12 cellular contexts compared by ENCODE assay signal in the genomic region with DNA sequence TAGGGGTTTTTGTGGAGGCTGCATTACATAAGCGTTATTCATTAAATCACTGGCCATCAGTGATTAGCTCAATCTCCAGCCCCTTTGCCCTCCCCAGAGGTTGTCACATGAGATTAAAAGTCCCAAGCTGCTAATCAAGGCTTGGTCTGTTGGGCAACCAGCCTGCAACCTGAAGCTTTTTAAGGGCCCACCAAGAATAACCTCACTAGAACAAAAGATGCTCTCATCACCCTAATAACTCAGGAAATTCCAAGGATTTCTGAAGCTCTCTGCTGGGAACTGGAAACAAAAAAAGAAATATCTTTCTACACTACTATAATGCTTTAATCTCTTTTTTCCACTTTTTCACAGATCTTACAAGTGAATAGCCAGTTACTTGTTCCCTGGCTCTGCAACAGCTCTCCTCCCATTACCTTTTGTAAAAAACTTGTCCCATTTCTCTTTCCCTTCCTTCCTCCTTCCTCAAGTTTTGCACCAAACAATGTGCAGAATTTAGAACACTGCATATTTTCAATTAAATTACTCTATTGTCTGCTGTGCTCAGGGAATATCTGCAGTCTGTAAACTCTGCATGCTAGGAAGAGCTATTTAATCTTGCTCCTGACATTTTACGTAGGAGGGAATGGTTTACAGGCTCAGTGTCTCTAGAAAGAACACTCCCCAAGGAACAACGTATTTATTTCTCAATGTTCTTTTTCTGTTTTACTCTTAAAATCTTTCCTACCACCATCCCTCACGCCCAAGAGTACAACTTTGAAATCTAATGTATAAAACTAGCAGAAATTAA.
DNase-seq lines count a peak whose midpoint lies in the region; ATAC-seq and TF ChIP-seq lines count a peak whose summit lies in the region.
"Had no signal": no experiment of that assay in that cellular context is flagged by ENCODE, and none has a peak within 500 bp of the region (broad histone marks: within the 10 kb centered on the region; RNA-seq: fewer than 3 reads in every experiment).

No MANE protein-coding gene starts in this region.

- no peaks in the 10 kb centered on the region for H3K36me3 ChIP-seq in A673 (ENCODE audit: insufficient read depth, low read length, poor library complexity, severe bottlenecking)
- no peaks in the 10 kb centered on the region; the same call in 1 of the 2 replicates for H3K36me3 ChIP-seq in SJCRH30
- H3K36me3 ChIP-seq: neutrophil had no signal

- H3K27me3 ChIP-seq in A673 (replicated peaks; ENCODE audit: insufficient read depth, low read depth, low read length, poor library complexity), result no peaks in the 10 kb centered on the region
- H3K27me3 ChIP-seq in SJCRH30, result no peaks in the 10 kb centered on the region
- H3K27me3 ChIP-seq: neutrophil had no signal

- ATAC-seq in GM19455 (IDR thresholded peaks at IDR 0.05; ENCODE audit: unreplicated experiment), result no peak
- no peak for ATAC-seq in GM19324 (IDR thresholded peaks at IDR 0.05; ENCODE audit: low FRiP score, unreplicated experiment)

- H3K27me3 Mint-ChIP-seq in nephron (ENCODE audit: low read depth), result no peaks in the 10 kb centered on the region
- H3K27me3 Mint-ChIP-seq: activated naive CD8-positive, alpha-beta T cell treated with anti-CD3 and anti-CD28 coated beads for 36 hours had no signal

- no peaks in the 10 kb centered on the region for H3K9me3 Mint-ChIP-seq in nephron

- H3K4me3 Mint-ChIP-seq in nephron, result peak overlapping the region in 2 of 3 experiments; percentile 6 to 7
- H3K4me3 Mint-ChIP-seq: activated naive CD8-positive, alpha-beta T cell treated with anti-CD3 and anti-CD28 coated beads for 36 hours had no signal

- CTCF ChIA-PET in A673 (lab: Charles Lee), result no interaction called here

- peak overlapping the region; percentile 86 to 92 (median 91) for H3K27ac Mint-ChIP-seq in nephron
- H3K27ac Mint-ChIP-seq: activated naive CD8-positive, alpha-beta T cell treated with anti-CD3 and anti-CD28 coated beads for 36 hours had no signal

- DNase-seq in A673 (ENCODE audit: low spot score), result peak; percentile 79
- DNase-seq in SJCRH30, result peak; percentile 84 to 92
- DNase-seq in fibroblast of the aortic adventitia (ENCODE audit: low read depth), result peak; percentile 88
- DNase-seq in LoVo (ENCODE audit: low spot score), result no peak
- no peak for DNase-seq in superior temporal gyrus (ENCODE audit: extremely low spot score)
- DNase-seq: activated naive CD8-positive, alpha-beta T cell treated with anti-CD3 and anti-CD28 coated beads for 36 hours; NCI-H187; T-helper 2 cell had no signal

- POLR2A ChIA-PET in A673 (lab: Charles Lee; ENCODE audit: low non-redundant PET), result no interaction called here

- TF ChIP-seq CTCF in A673 (conservative IDR thresholded peaks at IDR 0.05; ENCODE audit: low read depth, low read length) (no peak), fibroblast of the aortic adventitia (IDR thresholded peaks at IDR 0.05; ENCODE audit: insufficient read depth, low read length) (no peak), nephron (IDR thresholded peaks at IDR 0.05; ENCODE audit: unreplicated experiment in 3 of 3) (no peak)

- H3K27ac ChIP-seq in A673 (ENCODE audit: low read depth, low read length, poor library complexity, severe bottlenecking) (peak overlapping the region; percentile 53), SJCRH30 (peak overlapping the region; percentile 79)
- H3K27ac ChIP-seq: neutrophil had no signal

- H3K4me1 ChIP-seq in A673 (ENCODE audit: insufficient read depth, low read length, poor library complexity, severe bottlenecking) (peaks cover 11% of the 10 kb centered on the region), SJCRH30 (peaks cover 35% of the 10 kb centered on the region)

- H3K9me3 ChIP-seq in A673 (ENCODE audit: low read depth, low read length, poor library complexity, severe bottlenecking), result no peaks in the 10 kb centered on the region
- H3K9me3 ChIP-seq in SJCRH30 (replicated peaks), result peaks cover 3% of the 10 kb centered on the region; the same call in 1 of the 2 replicates
- H3K9me3 ChIP-seq: neutrophil had no signal

- H3K4me3 ChIP-seq in A673 (ENCODE audit: low read depth, low read length, poor library complexity, severe bottlenecking) (peak overlapping the region; percentile 14), SJCRH30 (peak overlapping the region; percentile 29), fibroblast of the aortic adventitia (ENCODE audit: low read depth, low read length) (no peak overlapping the region)

- no peaks in the 10 kb centered on the region for H3K36me3 Mint-ChIP-seq in nephron (ENCODE audit: low read depth)

- intact Hi-C loops in A673 (cut with micrococcal nuclease; ENCODE audit: unreplicated experiment), result no loop called here

- no TSS peak for BruUV-seq in A673 (replicated peaks; lab: Mats Ljungman, UMichigan)

- peaks cover 14% of the 10 kb centered on the region for H3K4me1 Mint-ChIP-seq in nephron
- H3K4me1 Mint-ChIP-seq: activated naive CD8-positive, alpha-beta T cell treated with anti-CD3 and anti-CD28 coated beads for 36 hours had no signal

Comparison
In these comparisons a context has a peak if more than half of its experiments do, and no peak if none do; other contexts are left out.
1. DNase-seq: peak in A673 (single experiment), SJCRH30 (2 of 2) and fibroblast of the aortic adventitia (single experiment); none in LoVo (single experiment) and superior temporal gyrus (single experiment).